Comparison of ENCODE assay signal across 9 cellular contexts in genomic region chr18:57833441-57834101, GRCh38. TPM values are rescaled to one million over a fixed set of nuclear protein-coding genes. Genes with fewer than 3 reads are reported as not detected.
DNase-seq lines count a peak whose midpoint lies in the region; ATAC-seq and TF ChIP-seq lines count a peak whose summit lies in the region.
"Had no signal": no experiment of that assay in that cellular context is flagged by ENCODE, and none has a peak within 500 bp of the region (broad histone marks: within the 10 kb centered on the region; RNA-seq: fewer than 3 reads in every experiment).

No MANE protein-coding gene starts in this region.

- peak overlapping the region; percentile 51 for H2AFZ ChIP-seq in mammary epithelial cell (ENCODE audit: low read depth, low read length)

- dilution Hi-C loops in mammary epithelial cell (cut with HindIII; ENCODE audit: low sequenced_read_pairs): no loop called here

- 91% methylated on average over 8 of the region's 8 CpGs for WGBS in mammary epithelial cell (ENCODE audit: low coverage, missing lambda C conversion rate)

- BruUV-seq in mammary epithelial cell (replicated peaks; lab: Mats Ljungman, UMichigan): no TSS peak

- TF ChIP-seq CTCF in mammary epithelial cell (conservative IDR thresholded peaks at IDR 0.05 in 1 of 2, IDR thresholded peaks at IDR 0.05 in 1 of 2; ENCODE audit: extremely low read depth in 1 of 2, insufficient read depth in 1 of 2, low read depth in 1 of 2, low read length in 2 of 2): no peak

- H3K9me3 ChIP-seq in KOPT-K1 (ENCODE audit: insufficient read depth, low read length, poor library complexity, severe bottlenecking): peaks cover 7% of the 10 kb centered on the region
- no peaks in the 10 kb centered on the region for H3K9me3 ChIP-seq in mammary epithelial cell (replicated peaks; ENCODE audit: insufficient read depth, low read length)
- H3K9me3 ChIP-seq in skeletal muscle satellite cell (replicated peaks; ENCODE audit: low read length): no peaks in the 10 kb centered on the region

- ATAC-seq in GM21529 (IDR thresholded peaks at IDR 0.05; ENCODE audit: unreplicated experiment): peak; percentile 48

- H3K4me2 ChIP-seq in mammary epithelial cell (ENCODE audit: insufficient read depth, low read depth, low read length): no peak overlapping the region
- H3K4me2 ChIP-seq in skeletal muscle satellite cell (ENCODE audit: low read length): peak overlapping the region; percentile 55

- H4K20me1 ChIP-seq in mammary epithelial cell (ENCODE audit: insufficient read depth, low read length): no peaks in the 10 kb centered on the region

- DNase-seq in DMS153 (lab: John Stamatoyannopoulos, UW) (peak; percentile 22), DMS153 treated with DMSO at 0.1 percent for 48 hours (lab: John Stamatoyannopoulos, UW; ENCODE audit: unreplicated experiment) (no peak), mammary epithelial cell (no peak), SKM-1 treated with dmso at 0.1 percent for 144 hours (lab: John Stamatoyannopoulos, UW; ENCODE audit: unreplicated experiment) (no peak), NCI-H524 (lab: John Stamatoyannopoulos, UW) (no peak)

- peak overlapping the region; percentile 39 for H3K27ac ChIP-seq in KOPT-K1 (ENCODE audit: low read depth, low read length, poor library complexity, severe bottlenecking)
- no peak overlapping the region for H3K27ac ChIP-seq in mammary epithelial cell (ENCODE audit: insufficient read depth, low read depth, low read length)
- H3K27ac ChIP-seq: 22Rv1 had no signal

- intact Hi-C loops in mammary epithelial cell (cut with micrococcal nuclease): no loop called here

- H3K4me1 ChIP-seq in mammary epithelial cell (ENCODE audit: insufficient read depth, low read length) (no peaks in the 10 kb centered on the region), skeletal muscle satellite cell (ENCODE audit: control insufficient read depth, insufficient read depth, low read length) (peaks cover 10% of the 10 kb centered on the region)

- in situ Hi-C loops in mammary epithelial cell (cut with MboI; ENCODE audit: low sequenced_read_pairs in 2 of 2): no loop called here

- H3K27me3 ChIP-seq in mammary epithelial cell (ENCODE audit: insufficient read depth, low read length): no peaks in the 10 kb centered on the region
- H3K27me3 ChIP-seq in skeletal muscle satellite cell (ENCODE audit: control insufficient read depth, insufficient read depth, low read length): no peaks in the 10 kb centered on the region

- H3K79me2 ChIP-seq in mammary epithelial cell (ENCODE audit: insufficient read depth, low read length): no peaks in the 10 kb centered on the region

- CTCF ChIA-PET in mammary epithelial cell (lab: Charles Lee; ENCODE audit: low non-redundant PET): no interaction called here

- H3K4me3 ChIP-seq in mammary epithelial cell (replicated peaks in 1 of 3; ENCODE audit: insufficient read depth in 1 of 3, low read depth in 2 of 3, low read length in 3 of 3): no peak overlapping the region
- no peak overlapping the region for H3K4me3 ChIP-seq in skeletal muscle satellite cell (ENCODE audit: low read length)

- no peaks in the 10 kb centered on the region for H3K36me3 ChIP-seq in KOPT-K1 (ENCODE audit: insufficient read depth, low read length)
- H3K36me3 ChIP-seq in mammary epithelial cell (ENCODE audit: insufficient read depth, low read length): no peaks in the 10 kb centered on the region
- H3K36me3 ChIP-seq in skeletal muscle satellite cell (ENCODE audit: insufficient read depth, low read length): no peaks in the 10 kb centered on the region

- H3K9ac ChIP-seq in mammary epithelial cell (ENCODE audit: insufficient read depth, low read length) (no peak overlapping the region), skeletal muscle satellite cell (ENCODE audit: low read depth, low read length) (no peak overlapping the region)

RNA-seq across cellular contexts. Expression of gene ATP8B1, which starts 30.5 kb away (rescaled TPM):
- total RNA-seq in mammary epithelial cell: 10 to 100 TPM; 12.7 to 15.0 TPM
- polyA plus RNA-seq in mammary epithelial cell: 6.8 TPM
- 18.6 TPM for polyA minus RNA-seq in mammary epithelial cell
- total RNA-seq in skeletal muscle satellite cell (2012; rRNA removed): 19.7 and 23.6 TPM in 2 replicates
